In genomic region chr14:74275265-74275841, GRCh38 we compare ENCODE assay signal across 12 cellular contexts. TPM values are rescaled to one million over a fixed set of nuclear protein-coding genes. Genes with fewer than 3 reads are reported as not detected.
DNase-seq lines count a peak whose midpoint lies in the region; TF ChIP-seq lines count a peak whose summit lies in the region.
"Had no signal": no experiment of that assay in that cellular context is flagged by ENCODE, and none has a peak within 500 bp of the region (broad histone marks: within the 10 kb centered on the region; RNA-seq: fewer than 3 reads in every experiment).

No MANE protein-coding gene starts in this region.

- TF ChIP-seq POLR2A in suprapubic skin (IDR thresholded peaks at IDR 0.05) = no peak

- TF ChIP-seq EP300 in suprapubic skin (IDR thresholded peaks at IDR 0.05) = no peak

- H3K27ac ChIP-seq in suprapubic skin (no peak overlapping the region), ascending aorta (no peak overlapping the region)

- intact Hi-C loops in ascending aorta (cut with DNase I) = no loop called here

- WGBS in suprapubic skin = 71% methylated on average over 4 of the region's 6 CpGs

- DNase-seq in DMS79 treated with DMSO at 0.1 percent for 48 hours (lab: John Stamatoyannopoulos, UW) (peak; percentile 97), NCI-H1694 treated with DMSO at 0.1 percent for 48 hours (lab: John Stamatoyannopoulos, UW) (peak; percentile 99), astrocyte of the spinal cord (ENCODE audit: low read depth, low spot score) (peak; percentile 81), non-pigmented ciliary epithelial cell (ENCODE audit: low read depth) (peak; percentile 66), NCI-H187 (lab: John Stamatoyannopoulos, UW) (no peak), suprapubic skin (ENCODE audit: low spot score in 2 of 2) (no peak), ascending aorta (ENCODE audit: low spot score in 2 of 2) (no peak)
- no peak for DNase-seq in stimulated activated CD4-positive, alpha-beta T cell treated with anti-CD3 and anti-CD28 coated beads, Interleukin-2, amount 100 ng/mL, for 24 hours
- DNase-seq: activated CD4-positive, alpha-beta T cell treated with anti-CD3 and anti-CD28 coated beads for 36 hours; anterior cingulate cortex; NCI-H510A treated with DMSO at 0.1 percent for 48 hours had no signal

- no peaks in the 10 kb centered on the region for H3K27me3 ChIP-seq in suprapubic skin
- H3K27me3 ChIP-seq in ascending aorta = no peaks in the 10 kb centered on the region

- H3K4me3 ChIP-seq in astrocyte of the spinal cord (ENCODE audit: low read depth, low read length) = no peak overlapping the region
- H3K4me3 ChIP-seq in suprapubic skin = no peak overlapping the region
- no peak overlapping the region for H3K4me3 ChIP-seq in ascending aorta

- H3K36me3 ChIP-seq in suprapubic skin (no peaks in the 10 kb centered on the region), ascending aorta (no peaks in the 10 kb centered on the region)

- no peak for TF ChIP-seq CTCF in astrocyte of the spinal cord (IDR thresholded peaks at IDR 0.05; ENCODE audit: low read depth, low read length)
- TF ChIP-seq CTCF in suprapubic skin (IDR thresholded peaks at IDR 0.05) = no peak
- no peak for TF ChIP-seq CTCF in ascending aorta (IDR thresholded peaks at IDR 0.05)

- H3K9me3 ChIP-seq in suprapubic skin (no peaks in the 10 kb centered on the region), ascending aorta (peaks cover 0 to 15% of the 10 kb centered on the region in 2 donors)

- in situ Hi-C loops in astrocyte of the spinal cord (cut with HindIII; ENCODE audit: low sequenced_read_pairs) = no loop called here

- H3K4me1 ChIP-seq in suprapubic skin = no peaks in the 10 kb centered on the region
- H3K4me1 ChIP-seq in ascending aorta = no peaks in the 10 kb centered on the region

RNA-seq across cellular contexts. Expression of gene ABCD4, which starts 27.4 kb away (rescaled TPM):
- total RNA-seq in suprapubic skin = 10 to 100 TPM; 22.2 to 87.5 (median 43.5) TPM
- 137 TPM for total RNA-seq in ascending aorta

RNA-seq across cellular contexts. Expression of gene VSX2, which starts 36.1 kb away (rescaled TPM):
- total RNA-seq in suprapubic skin (not detected), ascending aorta (not detected)
- total RNA-seq: activated CD4-positive, alpha-beta T cell treated with anti-CD3 and anti-CD28 coated beads for 36 hours; omental fat pad had no signal

Comparison
In these comparisons a context has a peak if more than half of its experiments do, and no peak if none do; other contexts are left out.
1. DNase-seq: peak in DMS79 treated with DMSO at 0.1 percent for 48 hours (single experiment), NCI-H1694 treated with DMSO at 0.1 percent for 48 hours (single experiment), astrocyte of the spinal cord (single experiment) and non-pigmented ciliary epithelial cell (single experiment); none in NCI-H187 (0 of 2), suprapubic skin (0 of 2), stimulated activated CD4-positive, alpha-beta T cell treated with anti-CD3 and anti-CD28 coated beads, Interleukin-2, amount 100 ng/mL, for 24 hours (0 of 2) and ascending aorta (0 of 2).